ENCODE assay signal across 9 cellular contexts in the genomic region with DNA sequence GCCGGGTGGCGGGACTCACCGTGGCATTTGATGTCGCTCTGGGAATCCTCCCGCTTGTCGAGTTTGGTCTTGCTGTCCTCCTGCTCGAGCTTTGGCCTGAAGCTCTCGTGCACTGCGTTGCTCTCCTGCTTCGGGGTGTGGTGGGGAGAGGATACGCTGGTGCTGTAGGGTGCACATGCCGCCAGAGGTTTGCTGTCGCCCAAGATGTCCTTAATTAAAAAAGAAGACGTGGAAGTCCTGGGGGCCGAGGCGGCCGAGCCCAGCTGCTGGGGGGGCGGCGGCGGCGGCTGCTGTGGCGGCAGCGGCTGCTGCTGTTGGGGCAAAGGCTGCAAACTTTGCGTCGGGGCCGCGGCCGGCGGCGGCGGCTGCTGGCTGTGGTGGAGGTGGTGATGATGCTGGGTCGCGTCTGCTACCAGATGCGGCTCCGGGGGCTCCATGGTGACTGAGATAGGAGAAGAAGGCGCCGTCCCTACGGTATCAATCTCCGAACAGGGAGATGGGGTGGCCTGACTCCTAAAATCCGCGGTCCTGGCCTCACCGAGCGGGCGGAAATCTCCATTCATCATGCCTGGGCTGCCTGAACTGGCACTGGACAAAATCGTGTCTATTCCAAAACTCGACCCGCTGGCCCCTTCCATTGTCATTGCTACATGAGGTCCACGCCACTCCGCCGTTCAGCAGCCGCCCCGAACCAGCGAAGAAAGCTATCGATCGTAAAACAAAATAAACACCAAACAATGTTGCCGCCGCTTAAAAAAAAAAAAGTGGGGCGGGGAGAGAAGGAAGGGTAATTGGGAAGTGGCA. TPM values are rescaled to one million over a fixed set of nuclear protein-coding genes. Genes with fewer than 3 reads are reported as not detected.
DNase-seq lines count a peak whose midpoint lies in the region; ATAC-seq and TF ChIP-seq lines count a peak whose summit lies in the region.
"Had no signal": no experiment of that assay in that cellular context is flagged by ENCODE, and none has a peak within 500 bp of the region (broad histone marks: within the 10 kb centered on the region; RNA-seq: fewer than 3 reads in every experiment).

A gene (minus strand): TSS at position 751 of the 804 bp plus-strand sequence. CDS start 107 bp downstream, at position 644.

- H3K27ac ChIP-seq in A673 (ENCODE audit: low read depth, low read length, poor library complexity, severe bottlenecking) (peak within 1 kb of the TSS; percentile 91), GM23248 (no peak within 1 kb of the TSS), mammary epithelial cell (ENCODE audit: insufficient read depth, low read depth, low read length) (no peak within 1 kb of the TSS), mucosa of rectum (ENCODE audit: low read depth in 2 of 2, low read length in 2 of 2) (no peak within 1 kb of the TSS)

- BruUV-seq in A673 (replicated peaks; lab: Mats Ljungman, UMichigan) (TSS peak; percentile 50), mammary epithelial cell (replicated peaks; lab: Mats Ljungman, UMichigan) (no TSS peak)

- H2AFZ ChIP-seq in GM23248 (peak within 1 kb of the TSS; percentile 67), mammary epithelial cell (ENCODE audit: low read depth, low read length) (peak within 1 kb of the TSS; percentile 21)

- dilution Hi-C loops in mammary epithelial cell (cut with HindIII; ENCODE audit: low sequenced_read_pairs): no loop called here

- WGBS in GM23248 (ENCODE audit: low coverage in 1 of 2, low lambda C conversion rate in 2 of 2, missing lambda C conversion rate in 2 of 2), 2 experiments: 8 to 9% methylated on average over 50 to 58 of the region's 58 CpGs
- WGBS in mammary epithelial cell (ENCODE audit: low coverage, missing lambda C conversion rate): 5% methylated on average over 26 of the region's 58 CpGs

- H4K20me1 ChIP-seq in GM23248 (ENCODE audit: insufficient read depth) (no peaks in the 10 kb centered on the region), mammary epithelial cell (ENCODE audit: insufficient read depth, low read length) (no peaks in the 10 kb centered on the region)

- in situ Hi-C loops in GM23248 (cut with MboI): no loop called here
- in situ Hi-C loops in mammary epithelial cell (cut with MboI; ENCODE audit: low sequenced_read_pairs in 2 of 2): loop anchor here in 1 of 2 donors (25.0 kb wide), 1 partner anchor 604 kb away; no protein-coding TSS in a partner anchor

- H3K4me2 ChIP-seq in GM23248 (ENCODE audit: unreplicated experiment) (peak within 1 kb of the TSS; percentile 74), mammary epithelial cell (ENCODE audit: insufficient read depth, low read depth, low read length) (peak within 1 kb of the TSS; percentile 60)

- CTCF ChIA-PET in A673 (lab: Charles Lee): interaction anchor here (1.2 kb wide), 1 partner anchor 100 kb away, joined by 3 read pairs; no protein-coding TSS in a partner anchor
- CTCF ChIA-PET in mammary epithelial cell (lab: Charles Lee; ENCODE audit: low non-redundant PET): no interaction called here

- no peaks in the 10 kb centered on the region for H3K27me3 ChIP-seq in A673 (replicated peaks; ENCODE audit: insufficient read depth, low read depth, low read length, poor library complexity)
- H3K27me3 ChIP-seq in GM23248 (replicated peaks; ENCODE audit: insufficient read depth): peaks cover 96% of the 10 kb centered on the region
- peaks cover 82% of the 10 kb centered on the region for H3K27me3 ChIP-seq in mammary epithelial cell (ENCODE audit: insufficient read depth, low read length)
- H3K27me3 ChIP-seq in mucosa of rectum (ENCODE audit: control insufficient read depth in 2 of 2, insufficient read depth in 2 of 2, low read length in 2 of 2): peaks cover 70 to 82% of the 10 kb centered on the region in 2 donors

- DNase-seq in A673 (ENCODE audit: low spot score) (peak; percentile 65), GM23248 (no peak), mammary epithelial cell (no peak), NCI-H69 (lab: John Stamatoyannopoulos, UW) (no peak), RKO (ENCODE audit: low spot score) (no peak), SHP77 (lab: John Stamatoyannopoulos, UW) (no peak)

- H3K9ac ChIP-seq in GM23248 (no peak within 1 kb of the TSS), mammary epithelial cell (ENCODE audit: insufficient read depth, low read length) (no peak within 1 kb of the TSS), mucosa of rectum (ENCODE audit: low read depth in 1 of 2, low read length in 2 of 2) (no peak within 1 kb of the TSS)

- TF ChIP-seq CTCF in A673 (conservative IDR thresholded peaks at IDR 0.05; ENCODE audit: low read depth, low read length) (no peak), mammary epithelial cell (conservative IDR thresholded peaks at IDR 0.05 in 1 of 2, IDR thresholded peaks at IDR 0.05 in 1 of 2; ENCODE audit: extremely low read depth in 1 of 2, insufficient read depth in 1 of 2, low read depth in 1 of 2, low read length in 2 of 2) (no peak)

- POLR2A ChIA-PET in A673 (lab: Charles Lee; ENCODE audit: low non-redundant PET): interaction anchor here (0.6 kb wide), 1 partner anchor 173 kb away, joined by 3 read pairs; no protein-coding TSS in a partner anchor

- H3F3A ChIP-seq in GM23248 (ENCODE audit: insufficient read depth): no peaks in the 10 kb centered on the region

- no peak for ATAC-seq in GM21447 (IDR thresholded peaks at IDR 0.05; ENCODE audit: unreplicated experiment)

- H3K36me3 ChIP-seq in A673 (ENCODE audit: insufficient read depth, low read length, poor library complexity, severe bottlenecking) (peaks cover 47% of the 10 kb centered on the region), GM23248 (ENCODE audit: low read depth) (no peaks in the 10 kb centered on the region), mammary epithelial cell (ENCODE audit: insufficient read depth, low read length) (no peaks in the 10 kb centered on the region), mucosa of rectum (ENCODE audit: control insufficient read depth in 2 of 2, insufficient read depth in 2 of 2, low read length in 2 of 2) (no peaks in the 10 kb centered on the region)

- H3K9me2 ChIP-seq in GM23248 (ENCODE audit: insufficient read depth): no peaks in the 10 kb centered on the region

- H3K79me2 ChIP-seq in GM23248 (ENCODE audit: insufficient read depth): no peaks in the 10 kb centered on the region
- no peaks in the 10 kb centered on the region for H3K79me2 ChIP-seq in mammary epithelial cell (ENCODE audit: insufficient read depth, low read length)

- intact Hi-C loops in A673 (cut with micrococcal nuclease; ENCODE audit: unreplicated experiment) (no loop called here), mammary epithelial cell (cut with micrococcal nuclease) (no loop called here)

- H3K9me3 ChIP-seq in A673 (ENCODE audit: low read depth, low read length, poor library complexity, severe bottlenecking) (no peaks in the 10 kb centered on the region), GM23248 (ENCODE audit: low read depth) (no peaks in the 10 kb centered on the region), mammary epithelial cell (replicated peaks; ENCODE audit: insufficient read depth, low read length) (peaks cover 3% of the 10 kb centered on the region), mucosa of rectum (ENCODE audit: control insufficient read depth in 2 of 2, low read length in 2 of 2) (no peaks in the 10 kb centered on the region)

- H3K4me3 ChIP-seq in A673 (ENCODE audit: low read depth, low read length, poor library complexity, severe bottlenecking) (peak within 1 kb of the TSS; percentile 75), GM23248 (peak within 1 kb of the TSS; percentile 58), mammary epithelial cell (replicated peaks in 1 of 3; ENCODE audit: insufficient read depth in 1 of 3, low read depth in 2 of 3, low read length in 3 of 3) (peak within 1 kb of the TSS in 2 of 3 experiments; percentile 14 to 20), mucosa of rectum (ENCODE audit: low read length in 2 of 2) (peak within 1 kb of the TSS; percentile 47 to 62)

- H3K4me1 ChIP-seq in A673 (ENCODE audit: insufficient read depth, low read length, poor library complexity, severe bottlenecking) (peaks cover 12% of the 10 kb centered on the region), GM23248 (ENCODE audit: insufficient read depth) (no peaks in the 10 kb centered on the region), mammary epithelial cell (ENCODE audit: insufficient read depth, low read length) (no peaks in the 10 kb centered on the region), mucosa of rectum (ENCODE audit: control insufficient read depth in 2 of 2, insufficient read depth in 2 of 2, low read length in 2 of 2) (peaks cover 0 to 9% of the 10 kb centered on the region in 2 donors)

RNA-seq across cellular contexts. Expression of the gene that starts here (rescaled TPM):
- 110 and 120 TPM in 2 replicates for total RNA-seq in A673 (2021)
- total RNA-seq in GM23248 (2014; rRNA removed; shearing (Covaris generic)): not detected in 2 replicates
- polyA plus RNA-seq in GM23248 (2016; fragmentation: Nextera tagmentation; extraction: Ambion mirVana): not detected in 2 replicates
- total RNA-seq in mammary epithelial cell: not detected
- not detected for polyA plus RNA-seq in mammary epithelial cell
- polyA minus RNA-seq in mammary epithelial cell: not detected
- total RNA-seq: RPMI7951 had no signal

Comparison
In these comparisons a context has a peak if more than half of its experiments do, and no peak if none do; other contexts are left out.
1. RNA of the gene that starts here (total RNA-seq): 110 to 120 TPM in A673; not detected in GM23248 and not detected in mammary epithelial cell; every median in the first group is over 100 times any median in the second.
2. H3K4me3 ChIP-seq: peak in every context shown above with its lines; median percentile 75 in A673; 58 in GM23248; 54 in mucosa of rectum; 17 in mammary epithelial cell.